In the genomic region with DNA sequence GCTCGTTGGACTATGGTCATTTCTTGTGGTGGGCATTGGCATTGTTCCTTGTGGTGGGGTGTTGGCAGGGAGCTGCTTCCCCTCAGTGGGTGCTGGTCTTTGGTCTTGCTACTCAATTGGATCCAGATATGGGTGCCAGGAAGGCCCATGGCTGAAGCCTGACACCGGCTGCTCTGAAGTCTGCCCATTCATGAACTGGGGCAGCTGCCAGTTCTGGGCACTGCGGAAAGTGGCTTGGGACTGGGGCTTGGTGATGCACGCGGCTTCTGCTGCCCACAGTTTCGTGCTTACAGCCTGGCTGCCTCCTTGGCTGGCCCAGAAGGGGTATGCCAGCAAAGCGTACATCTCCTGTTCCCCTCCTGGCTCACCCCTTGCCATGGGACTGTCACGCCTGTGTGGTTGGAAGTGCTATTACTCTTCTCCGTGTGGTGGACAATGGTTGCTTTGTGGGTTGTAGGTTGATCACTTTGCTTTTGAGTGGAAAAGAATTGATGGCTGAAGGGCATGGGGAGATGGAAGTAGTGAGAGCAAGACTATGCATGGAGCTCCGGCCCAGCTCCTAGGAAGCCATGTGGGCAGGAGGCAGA, we compare ENCODE assay signal across 19 cellular contexts. TPM values are rescaled to one million over a fixed set of nuclear protein-coding genes. Genes with fewer than 3 reads are reported as not detected.
"Had no signal": no experiment of that assay in that cellular context is flagged by ENCODE, and none has a peak within 500 bp of the region (broad histone marks: within the 10 kb centered on the region; RNA-seq: fewer than 3 reads in every experiment).

No MANE protein-coding gene starts in this region.

- FAIRE-seq: astrocyte had no signal

- H3K27ac ChIP-seq: sigmoid colon, thyroid gland had no signal

- DNase-seq: activated CD4-positive, alpha-beta T cell treated with anti-CD3 and anti-CD28 coated beads for 48 hours; activated CD8-positive, alpha-beta memory T cell treated with anti-CD3 and anti-CD28 coated beads, Interleukin-2, amount 50 U/mL, for 48 hours; activated CD8-positive, alpha-beta T cell treated with anti-CD3 and anti-CD28 coated beads, Interleukin-2, amount 10 ng/mL, durations not matched to agents 7 days and 5 days; activated naive CD8-positive, alpha-beta T cell treated with anti-CD3 and anti-CD28 coated beads, Interleukin-2, amount 10 ng/mL, durations not matched to agents 7 days and 5 days; effector memory CD8-positive, alpha-beta T cell; mucosa of descending colon; natural killer cell; sigmoid colon; stimulated activated CD4-positive, alpha-beta T cell treated with anti-CD3 and anti-CD28 coated beads, Interleukin-2, amount 100 ng/mL, for 48 hours; stimulated activated CD8-positive, alpha-beta memory T cell treated with anti-CD3 and anti-CD28 coated beads, Interleukin-4, amount 100 ng/mL, for 48 hours; stimulated activated naive CD8-positive, alpha-beta T cell treated with anti-CD3 and anti-CD28 coated beads, Interleukin-15, Interleukin-2, amounts not matched to agents 100 U/mL and 50 U/mL, for 24 hours; thyroid gland had no signal

- ATAC-seq: activated CD8-positive, alpha-beta T cell treated with anti-CD3 and anti-CD28 coated beads, Interleukin-2, amount 10 ng/mL, durations not matched to agents 7 days and 5 days; effector memory CD8-positive, alpha-beta T cell; mucosa of descending colon; natural killer cell; stimulated activated naive CD8-positive, alpha-beta T cell treated with anti-CD3 and anti-CD28 coated beads, Interleukin-15, Interleukin-2, amounts not matched to agents 100 U/mL and 50 U/mL, for 24 hours had no signal

RNA-seq across cellular contexts. Expression of gene ADAMTS14, which starts 54.7 kb away (rescaled TPM):
- total RNA-seq: activated naive CD8-positive, alpha-beta T cell treated with anti-CD3 and anti-CD28 coated beads, Interleukin-2, amount 10 ng/mL, durations not matched to agents 7 days and 5 days; lung microvascular endothelial cell; thyroid gland had no signal

RNA-seq across cellular contexts. Expression of gene TBATA, which starts 58.2 kb away (rescaled TPM):
- total RNA-seq: activated CD8-positive, alpha-beta T cell treated with anti-CD3 and anti-CD28 coated beads, Interleukin-2, amount 10 ng/mL, durations not matched to agents 7 days and 5 days; activated naive CD8-positive, alpha-beta T cell treated with anti-CD3 and anti-CD28 coated beads, Interleukin-2, amount 10 ng/mL, durations not matched to agents 7 days and 5 days; astrocyte; cardiac septum; epithelial cell of proximal tubule; lung microvascular endothelial cell; mucosa of descending colon; omental fat pad; pulmonary artery endothelial cell; sigmoid colon; T-helper 1 cell treated with Interleukin-12 subunit alpha and Interleukin-12 subunit beta and Interleukin-4 antibody, amounts not matched to agents 30 ng/mL and 1 ng/mL, for 36 hours; thyroid gland had no signal
